8 cellular contexts compared by ENCODE assay signal in the genomic region with DNA sequence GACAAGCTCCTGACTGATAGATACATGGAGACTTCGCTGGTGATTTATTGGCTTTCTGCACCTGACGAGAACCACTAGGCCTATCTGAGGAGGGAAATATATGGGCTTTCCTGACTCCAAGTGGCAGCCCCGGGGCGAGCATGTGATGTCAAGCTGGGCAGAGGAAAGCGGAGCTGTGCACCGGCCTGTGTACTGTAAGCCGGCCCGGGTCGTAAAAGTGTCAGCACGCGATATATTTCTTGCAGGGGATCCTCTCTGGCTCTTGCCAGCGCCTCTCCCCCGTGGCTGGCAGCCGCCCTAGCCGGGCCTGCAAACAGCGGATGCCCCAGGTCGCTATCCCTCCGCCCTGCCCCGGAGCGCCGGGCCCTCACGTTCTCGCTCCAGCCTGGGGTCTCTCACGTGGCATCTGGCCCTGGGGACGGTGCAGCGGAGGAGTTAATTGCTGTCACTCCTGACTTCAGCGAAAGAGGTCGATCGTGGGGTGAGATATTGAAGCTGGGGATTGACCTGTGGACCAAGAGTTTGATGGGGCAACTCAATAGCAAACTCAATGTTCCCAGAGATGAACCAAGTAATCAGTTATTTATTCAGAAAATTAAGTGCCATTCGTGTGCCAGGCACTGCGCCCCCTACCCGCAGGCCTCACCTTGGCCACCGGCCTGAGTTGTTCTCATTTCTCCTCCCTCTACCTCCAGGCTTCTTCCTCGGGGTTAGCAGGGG. TPM values are rescaled to one million over a fixed set of nuclear protein-coding genes. Genes with fewer than 3 reads are reported as not detected.
DNase-seq lines count a peak whose midpoint lies in the region; ATAC-seq and TF ChIP-seq lines count a peak whose summit lies in the region.

No MANE protein-coding gene starts in this region.

- no peaks in the 10 kb centered on the region for H3K9me3 ChIP-seq in neural progenitor cell (ENCODE audit: low read depth)
- H3K9me3 ChIP-seq in vagina, result no peaks in the 10 kb centered on the region

- ATAC-seq in foreskin keratinocyte, result peak; percentile 83

- no peaks in the 10 kb centered on the region for H3K27me3 ChIP-seq in foreskin keratinocyte
- H3K27me3 ChIP-seq in neural progenitor cell, result peaks cover 14% of the 10 kb centered on the region
- H3K27me3 ChIP-seq in vagina, result no peaks in the 10 kb centered on the region

- H3K27ac ChIP-seq in foreskin keratinocyte (no peak overlapping the region), neural progenitor cell (no peak overlapping the region), vagina (no peak overlapping the region)

- H4K20me1 ChIP-seq in neural progenitor cell (ENCODE audit: low read depth), result no peaks in the 10 kb centered on the region

- H3K4me1 Mint-ChIP-seq in neural progenitor cell, result peaks cover 47% of the 10 kb centered on the region

- H3K4me3 Mint-ChIP-seq in neural progenitor cell, result peak overlapping the region; percentile 81

- TF ChIP-seq CTCF in GM12873 (IDR thresholded peaks at IDR 0.05; ENCODE audit: insufficient read depth, low read depth, low read length, missing control alignments) (peak; percentile 63), foreskin keratinocyte (conservative IDR thresholded peaks at IDR 0.05) (peak; percentile 53), neural progenitor cell (IDR thresholded peaks at IDR 0.05) (peak; percentile 86), vagina (IDR thresholded peaks at IDR 0.05) (no peak)

- H3K79me2 ChIP-seq in neural progenitor cell (ENCODE audit: low read depth), result no peaks in the 10 kb centered on the region

- intact Hi-C loops in vagina (cut with DNase I), result no loop called here

- H3F3A ChIP-seq in neural progenitor cell (ENCODE audit: low read depth), result peaks cover 9% of the 10 kb centered on the region

- peak overlapping the region; percentile 53 for H3K4me3 ChIP-seq in neural progenitor cell
- H3K4me3 ChIP-seq in vagina, result peak overlapping the region; percentile 30 to 48

- H3K27ac Mint-ChIP-seq in neural progenitor cell, result no peak overlapping the region

- peak overlapping the region; percentile 79 for H3K4me2 ChIP-seq in neural progenitor cell

- H2AFZ ChIP-seq in neural progenitor cell (replicated peaks), result peak overlapping the region; percentile 88

- H3K36me3 Mint-ChIP-seq in neural progenitor cell, result no peaks in the 10 kb centered on the region

- TF ChIP-seq POLR2A in vagina (IDR thresholded peaks at IDR 0.05), result no peak

- no peaks in the 10 kb centered on the region for H3K9me3 Mint-ChIP-seq in neural progenitor cell

- H3K36me3 ChIP-seq in neural progenitor cell, result no peaks in the 10 kb centered on the region
- H3K36me3 ChIP-seq in vagina, result no peaks in the 10 kb centered on the region

- DNase-seq in NCI-H146 treated with DMSO at 0.1 percent for 48 hours (lab: John Stamatoyannopoulos, UW; ENCODE audit: unreplicated experiment), result peak; percentile 41
- DNase-seq in activated T-cell treated with anti-CD3 and anti-CD28 coated beads for 48 hours (ENCODE audit: low read depth), result peak; percentile 31
- DNase-seq in foreskin keratinocyte, result no peak
- DNase-seq in neural progenitor cell (ENCODE audit: low spot score), result peak; percentile 67
- DNase-seq in vagina (ENCODE audit: extremely low spot score in 2 of 2), result no peak
- no peak for DNase-seq in LoVo (ENCODE audit: low spot score)
- DNase-seq in DMS114 treated with DMSO at 0.1 percent for 48 hours (lab: John Stamatoyannopoulos, UW; ENCODE audit: unreplicated experiment), result no peak

- H3K27me3 Mint-ChIP-seq in neural progenitor cell (ENCODE audit: insufficient read depth, low read depth), result peaks cover 2% of the 10 kb centered on the region

- H3K9ac ChIP-seq in neural progenitor cell, result no peak overlapping the region

- no peaks in the 10 kb centered on the region for H3K4me1 ChIP-seq in foreskin keratinocyte
- H3K4me1 ChIP-seq in neural progenitor cell, result peaks cover 13% of the 10 kb centered on the region
- peaks cover 25% of the 10 kb centered on the region for H3K4me1 ChIP-seq in vagina

RNA-seq across cellular contexts. Expression of a gene that starts 41.0 kb away (rescaled TPM):
- total RNA-seq in foreskin keratinocyte (not detected in 2 replicates), neural progenitor cell (ENCODE audit: low replicate concordance) (not detected in 2 replicates), vagina (not detected)
- not detected in 2 replicates for polyA plus RNA-seq in foreskin keratinocyte

Comparison
In these comparisons a context has a peak if more than half of its experiments do, and no peak if none do; other contexts are left out.
1. CTCF ChIP-seq: peak in GM12873 (single experiment), foreskin keratinocyte (single experiment) and neural progenitor cell (single experiment); none in vagina (0 of 3).
2. DNase-seq: peak in NCI-H146 treated with DMSO at 0.1 percent for 48 hours (single experiment), activated T-cell treated with anti-CD3 and anti-CD28 coated beads for 48 hours (single experiment) and neural progenitor cell (single experiment); none in foreskin keratinocyte (0 of 2), vagina (0 of 2), LoVo (single experiment) and DMS114 treated with DMSO at 0.1 percent for 48 hours (single experiment).